8 cellular contexts compared by ENCODE assay signal in genomic region chr19:55632463-55632834, GRCh38. TPM values are rescaled to one million over a fixed set of nuclear protein-coding genes. Genes with fewer than 3 reads are reported as not detected.
A peak's percentile ranks its signal among the peaks of the same experiment; 100 is the strongest.
DNase-seq lines count a peak whose midpoint lies in the region; ATAC-seq and TF ChIP-seq lines count a peak whose summit lies in the region.

No MANE protein-coding gene starts in this region.

- H3K9me3 Mint-ChIP-seq in HFFc6: no peaks in the 10 kb centered on the region
- H3K9me3 Mint-ChIP-seq in central memory CD8-positive, alpha-beta T cell: no peaks in the 10 kb centered on the region

- H3K27me3 Mint-ChIP-seq in HFFc6 (ENCODE audit: insufficient read depth): peaks cover 5% of the 10 kb centered on the region
- no peaks in the 10 kb centered on the region for H3K27me3 Mint-ChIP-seq in central memory CD8-positive, alpha-beta T cell

- H3K4me1 ChIP-seq in BE2C: no peaks in the 10 kb centered on the region

- peak; percentile 92 for DNase-seq in BE2C
- DNase-seq in HFFc6: peak; percentile 88
- peak; percentile 85 to 94 for DNase-seq in NCI-H524 (lab: John Stamatoyannopoulos, UW)
- peak; percentile 68 for DNase-seq in activated CD4-positive, alpha-beta T cell treated with anti-CD3 and anti-CD28 coated beads for 1 hour
- DNase-seq in central memory CD8-positive, alpha-beta T cell (ENCODE audit: low spot score in 2 of 2): peak; percentile 86
- DNase-seq in left kidney (ENCODE audit: low read depth, low spot score): peak; percentile 96
- DNase-seq in stimulated activated CD4-positive, alpha-beta T cell treated with anti-CD3 and anti-CD28 coated beads, Interleukin-2, amount 100 ng/mL, for 48 hours: peak; percentile 88 to 94
- DNase-seq in HuH-7.5 (ENCODE audit: low spot score): no peak

- peaks cover 42% of the 10 kb centered on the region for H3K4me1 Mint-ChIP-seq in HFFc6 (ENCODE audit: low read depth)
- peaks cover 43% of the 10 kb centered on the region for H3K4me1 Mint-ChIP-seq in central memory CD8-positive, alpha-beta T cell

- no peaks in the 10 kb centered on the region for H3K9me3 ChIP-seq in BE2C

- peak overlapping the region; percentile 40; the same call in 1 of the 2 replicates for H3K27ac Mint-ChIP-seq in HFFc6
- no peak overlapping the region for H3K27ac Mint-ChIP-seq in central memory CD8-positive, alpha-beta T cell (ENCODE audit: low read depth)

- peak; percentile 63 for ATAC-seq in central memory CD8-positive, alpha-beta T cell (replicated peaks; ENCODE audit: extremely low read depth, poor library complexity, severe bottlenecking)

- H3K4me3 ChIP-seq in BE2C (ENCODE audit: low read depth, low read length): no peak overlapping the region

- H3K4me3 Mint-ChIP-seq in HFFc6: no peak overlapping the region
- H3K4me3 Mint-ChIP-seq in central memory CD8-positive, alpha-beta T cell: no peak overlapping the region

- peak; percentile 92 for TF ChIP-seq CTCF in BE2C (IDR thresholded peaks at IDR 0.05; ENCODE audit: low read depth, low read length)
- TF ChIP-seq CTCF in HFFc6 (IDR thresholded peaks at IDR 0.05): peak; percentile 94

- no peaks in the 10 kb centered on the region for H3K36me3 ChIP-seq in BE2C

- no peaks in the 10 kb centered on the region for H3K27me3 ChIP-seq in BE2C

- peaks cover 26% of the 10 kb centered on the region for H3K36me3 Mint-ChIP-seq in HFFc6 (ENCODE audit: low read depth)
- peaks cover 31% of the 10 kb centered on the region for H3K36me3 Mint-ChIP-seq in central memory CD8-positive, alpha-beta T cell (ENCODE audit: insufficient read depth)

RNA-seq across cellular contexts. Expression of gene ZNF784, which starts 8.1 kb away (rescaled TPM):
- 12.1 TPM for polyA plus RNA-seq in BE2C (2012; ENCODE audit: insufficient read depth, insufficient read length, low read depth)
- 1 to 10 TPM; 4.6 to 5.3 (median 4.8) TPM for total RNA-seq in HFFc6 (2021; fragmentation: NEBNext Ultra II Directional; extraction: Animal tissue kit (Norgen Biotek cat#: 25700))

RNA-seq across cellular contexts. Expression of gene ZNF580, which starts 8.4 kb away (rescaled TPM):
- polyA plus RNA-seq in BE2C (2012; ENCODE audit: insufficient read depth, insufficient read length, low read depth): 129 TPM
- total RNA-seq in HFFc6 (2021; fragmentation: NEBNext Ultra II Directional; extraction: Animal tissue kit (Norgen Biotek cat#: 25700)): 10 to 100 TPM; 51.0 to 60.5 (median 57.7) TPM

RNA-seq across cellular contexts. Expression of gene ZNF581, which starts 11.0 kb away (rescaled TPM):
- 42.2 TPM for polyA plus RNA-seq in BE2C (2012; ENCODE audit: insufficient read depth, insufficient read length, low read depth)
- 10 to 100 TPM; 20.1 to 25.8 (median 21.9) TPM for total RNA-seq in HFFc6 (2021; fragmentation: NEBNext Ultra II Directional; extraction: Animal tissue kit (Norgen Biotek cat#: 25700))

RNA-seq across cellular contexts. Expression of gene CCDC106, which starts 15.6 kb away (rescaled TPM):
- polyA plus RNA-seq in BE2C (2012; ENCODE audit: insufficient read depth, insufficient read length, low read depth): 51.0 TPM
- 10 to 100 TPM; 12.9 to 17.4 (median 14.0) TPM for total RNA-seq in HFFc6 (2021; fragmentation: NEBNext Ultra II Directional; extraction: Animal tissue kit (Norgen Biotek cat#: 25700))

RNA-seq across cellular contexts. Expression of gene U2AF2, which starts 22.4 kb away (rescaled TPM):
- 543 TPM for polyA plus RNA-seq in BE2C (2012; ENCODE audit: insufficient read depth, insufficient read length, low read depth)
- 100 to 1,000 TPM; 212 to 241 (median 226) TPM for total RNA-seq in HFFc6 (2021; fragmentation: NEBNext Ultra II Directional; extraction: Animal tissue kit (Norgen Biotek cat#: 25700))
